ENCODE assay signal across 15 cellular contexts in genomic region chr3:117261907-117262518, GRCh38.
DNase-seq lines count a peak whose midpoint lies in the region; ATAC-seq and TF ChIP-seq lines count a peak whose summit lies in the region.
"Had no signal": no experiment of that assay in that cellular context is flagged by ENCODE, and none has a peak within 500 bp of the region (broad histone marks: within the 10 kb centered on the region; RNA-seq: fewer than 3 reads in every experiment).

No MANE protein-coding gene starts in this region.

- no peaks in the 10 kb centered on the region for H3K9me3 Mint-ChIP-seq in nephron
- peaks cover 2% of the 10 kb centered on the region for H3K9me3 Mint-ChIP-seq in CD8-positive, alpha-beta T cell

- DNase-seq in cardiac muscle cell (ENCODE audit: low read depth in 1 of 2, low spot score in 1 of 2), result no peak
- no peak for DNase-seq in left cardiac atrium
- peak; percentile 23 for DNase-seq in kidney tubule cell (ENCODE audit: low spot score)
- DNase-seq in medulla oblongata (ENCODE audit: extremely low spot score), result no peak
- DNase-seq in upper lobe of right lung, result no peak
- DNase-seq in CD8-positive, alpha-beta T cell, result no peak
- DNase-seq: GM23248, NCI-H1436, NCI-H2171 treated with DMSO at 0.1 percent for 48 hours, NCI-H510A treated with DMSO at 0.1 percent for 48 hours, RPMI8226 had no signal

- no peaks in the 10 kb centered on the region for H3K36me3 Mint-ChIP-seq in nephron (ENCODE audit: low read depth)
- no peaks in the 10 kb centered on the region for H3K36me3 Mint-ChIP-seq in CD8-positive, alpha-beta T cell
- H3K36me3 Mint-ChIP-seq: CD14-positive monocyte had no signal

- no peak overlapping the region for H3K4me3 ChIP-seq in cardiac muscle cell
- no peak overlapping the region for H3K4me3 ChIP-seq in upper lobe of right lung
- no peak overlapping the region for H3K4me3 ChIP-seq in CD8-positive, alpha-beta T cell (ENCODE audit: low read depth, low read length)
- H3K4me3 ChIP-seq: GM23248 had no signal

- H3K27ac ChIP-seq in cardiac muscle cell, result peak overlapping the region; percentile 27
- H3K27ac ChIP-seq in upper lobe of right lung, result no peak overlapping the region
- no peak overlapping the region for H3K27ac ChIP-seq in CD8-positive, alpha-beta T cell (ENCODE audit: low read depth, low read length)
- H3K27ac ChIP-seq: GM23248 had no signal

- CTCF ChIA-PET in CD8-positive, alpha-beta T cell (lab: Charles Lee), result no interaction called here

- H3K36me3 ChIP-seq in cardiac muscle cell (no peaks in the 10 kb centered on the region), upper lobe of right lung (no peaks in the 10 kb centered on the region)
- no peaks in the 10 kb centered on the region for H3K36me3 ChIP-seq in CD8-positive, alpha-beta T cell (ENCODE audit: insufficient read depth, low read length)

- H3K27me3 ChIP-seq in cardiac muscle cell (no peaks in the 10 kb centered on the region), upper lobe of right lung (no peaks in the 10 kb centered on the region)
- H3K27me3 ChIP-seq in CD8-positive, alpha-beta T cell (ENCODE audit: insufficient read depth, low read length), result no peaks in the 10 kb centered on the region

- H3K4me1 ChIP-seq in cardiac muscle cell (ENCODE audit: low read depth) (peaks cover 20% of the 10 kb centered on the region), upper lobe of right lung (no peaks in the 10 kb centered on the region)
- no peaks in the 10 kb centered on the region for H3K4me1 ChIP-seq in CD8-positive, alpha-beta T cell (ENCODE audit: insufficient read depth, low read length)

- TF ChIP-seq CTCF in cardiac muscle cell (IDR thresholded peaks at IDR 0.05; ENCODE audit: low read depth, low read length) (no peak), nephron (IDR thresholded peaks at IDR 0.05; ENCODE audit: unreplicated experiment in 3 of 3) (no peak), upper lobe of right lung (IDR thresholded peaks at IDR 0.05) (no peak)
- no peak for TF ChIP-seq CTCF in CD8-positive, alpha-beta T cell (IDR thresholded peaks at IDR 0.05)

- ATAC-seq in left cardiac atrium (no peak), HG02852 (IDR thresholded peaks at IDR 0.05; ENCODE audit: unreplicated experiment) (no peak), upper lobe of right lung (no peak)
- ATAC-seq in CD8-positive, alpha-beta T cell, result no peak
- ATAC-seq: HCT116 had no signal

- H3K27ac Mint-ChIP-seq in nephron, result peak overlapping the region in 2 of 3 experiments; percentile 51
- no peak overlapping the region for H3K27ac Mint-ChIP-seq in CD8-positive, alpha-beta T cell
- H3K27ac Mint-ChIP-seq: CD14-positive monocyte had no signal

- H3K27me3 Mint-ChIP-seq in nephron (ENCODE audit: low read depth), result no peaks in the 10 kb centered on the region
- no peaks in the 10 kb centered on the region for H3K27me3 Mint-ChIP-seq in CD8-positive, alpha-beta T cell (ENCODE audit: low read depth)

- POLR2A ChIA-PET in CD8-positive, alpha-beta T cell (lab: Charles Lee), result no interaction called here

- H3K9me3 ChIP-seq in cardiac muscle cell (ENCODE audit: low read depth) (no peaks in the 10 kb centered on the region), upper lobe of right lung (no peaks in the 10 kb centered on the region)
- no peaks in the 10 kb centered on the region for H3K9me3 ChIP-seq in CD8-positive, alpha-beta T cell (ENCODE audit: low read length)

- intact Hi-C loops in left cardiac atrium (cut with DNase I) (no loop called here), upper lobe of right lung (cut with DNase I) (no loop called here)
- intact Hi-C loops in CD8-positive, alpha-beta T cell (cut with DNase I, micrococcal nuclease), result no loop called here

- no peak overlapping the region for H3K4me3 Mint-ChIP-seq in nephron
- H3K4me3 Mint-ChIP-seq in CD8-positive, alpha-beta T cell, result no peak overlapping the region
- H3K4me3 Mint-ChIP-seq: CD14-positive monocyte had no signal

- H3K4me1 Mint-ChIP-seq in nephron, result no peaks in the 10 kb centered on the region
- H3K4me1 Mint-ChIP-seq in CD8-positive, alpha-beta T cell (ENCODE audit: low read depth), result no peaks in the 10 kb centered on the region
- H3K4me1 Mint-ChIP-seq: CD14-positive monocyte had no signal
